In genomic region chr13:19836472-19836871, GRCh38 we compare ENCODE assay signal across 19 cellular contexts. TPM values are rescaled to one million over a fixed set of nuclear protein-coding genes. Genes with fewer than 3 reads are reported as not detected.
A peak's percentile ranks its signal among the peaks of the same experiment; 100 is the strongest.
DNase-seq lines count a peak whose midpoint lies in the region; ATAC-seq and TF ChIP-seq lines count a peak whose summit lies in the region.
"Had no signal": no experiment of that assay in that cellular context is flagged by ENCODE, and none has a peak within 500 bp of the region (broad histone marks: within the 10 kb centered on the region; RNA-seq: fewer than 3 reads in every experiment).

No MANE protein-coding gene starts in this region.

- TF ChIP-seq EP300 in upper lobe of left lung (IDR thresholded peaks at IDR 0.05), result no peak

- 91 to 100% methylated on average over 1 of the region's 1 CpG for WGBS in upper lobe of left lung, 2 donors

- TF ChIP-seq CTCF in upper lobe of left lung (IDR thresholded peaks at IDR 0.05), result no peak

- no peaks in the 10 kb centered on the region for H3K27me3 ChIP-seq in upper lobe of left lung
- H3K27me3 ChIP-seq: heart left ventricle, spleen, vagina had no signal

- H3K27ac ChIP-seq in upper lobe of left lung, result no peak overlapping the region
- H3K27ac ChIP-seq: heart left ventricle, psoas muscle, spleen, vagina had no signal

- no peak overlapping the region for H3K4me3 ChIP-seq in upper lobe of left lung
- H3K4me3 ChIP-seq: heart left ventricle, psoas muscle, spleen, vagina had no signal

- peak overlapping the region; percentile 7 for H3K27ac Mint-ChIP-seq in activated T-cell treated with anti-CD3 and anti-CD28 coated beads, Interleukin-2, amount 50 U/mL, for 24 hours
- peak overlapping the region; percentile 26 for H3K27ac Mint-ChIP-seq in stimulated activated effector memory CD8-positive, alpha-beta T cell treated with anti-CD3 and anti-CD28 coated beads, Interleukin-12 subunit alpha, Interleukin-12 subunit beta, amount 100 ng/mL, for 72 hours
- H3K27ac Mint-ChIP-seq: activated naive CD8-positive, alpha-beta T cell had no signal

- peaks cover 8% of the 10 kb centered on the region for H3K4me1 Mint-ChIP-seq in activated T-cell treated with anti-CD3 and anti-CD28 coated beads, Interleukin-2, amount 50 U/mL, for 24 hours (ENCODE audit: low read depth)
- H3K4me1 Mint-ChIP-seq in stimulated activated effector memory CD8-positive, alpha-beta T cell treated with anti-CD3 and anti-CD28 coated beads, Interleukin-12 subunit alpha, Interleukin-12 subunit beta, amount 100 ng/mL, for 72 hours, result peaks cover 6% of the 10 kb centered on the region

- H3K36me3 ChIP-seq in upper lobe of left lung, result peaks cover 9 to 71% (median 39%) of the 10 kb centered on the region in 4 donors

- peaks cover 73% of the 10 kb centered on the region for H3K36me3 Mint-ChIP-seq in activated T-cell treated with anti-CD3 and anti-CD28 coated beads, Interleukin-2, amount 50 U/mL, for 24 hours (ENCODE audit: low read depth)
- peaks cover 96% of the 10 kb centered on the region for H3K36me3 Mint-ChIP-seq in stimulated activated effector memory CD8-positive, alpha-beta T cell treated with anti-CD3 and anti-CD28 coated beads, Interleukin-12 subunit alpha, Interleukin-12 subunit beta, amount 100 ng/mL, for 72 hours

- H3K4me1 ChIP-seq in upper lobe of left lung, result no peaks in the 10 kb centered on the region
- H3K4me1 ChIP-seq: psoas muscle, spleen, vagina had no signal

- no peak for DNase-seq in activated T-cell treated with anti-CD3 and anti-CD28 coated beads, Interleukin-2, amount 50 U/mL, for 24 hours
- no peak for DNase-seq in activated T-cell treated with anti-CD3 and anti-CD28 coated beads, Interleukin-2, amount 50 U/mL, for 48 hours
- peak; percentile 2 for DNase-seq in RPMI7951 (ENCODE audit: low read depth)
- DNase-seq in stimulated activated effector memory CD8-positive, alpha-beta T cell treated with anti-CD3 and anti-CD28 coated beads, Interleukin-12 subunit alpha, Interleukin-12 subunit beta, amount 100 ng/mL, for 72 hours (ENCODE audit: low spot score in 2 of 2), result no peak
- no peak for DNase-seq in upper lobe of left lung
- DNase-seq in GM19240 (ENCODE audit: insufficient read length, low spot score), result no peak
- DNase-seq: activated T-cell treated with anti-CD3 and anti-CD28 coated beads, Interleukin-2, amount 50 U/mL, for 4 hours; C1 segment of cervical spinal cord; heart left ventricle; NCI-H1930; NCI-H345; psoas muscle; spleen; substantia nigra; SW 1271 had no signal

- H3K27me3 Mint-ChIP-seq in activated T-cell treated with anti-CD3 and anti-CD28 coated beads, Interleukin-2, amount 50 U/mL, for 24 hours, result no peaks in the 10 kb centered on the region
- H3K27me3 Mint-ChIP-seq: activated naive CD8-positive, alpha-beta T cell had no signal

- H3K9me3 ChIP-seq in upper lobe of left lung, result no peaks in the 10 kb centered on the region
- H3K9me3 ChIP-seq: heart left ventricle, psoas muscle, spleen, vagina had no signal

- no peaks in the 10 kb centered on the region for H3K9me3 Mint-ChIP-seq in activated T-cell treated with anti-CD3 and anti-CD28 coated beads, Interleukin-2, amount 50 U/mL, for 24 hours
- H3K9me3 Mint-ChIP-seq in stimulated activated effector memory CD8-positive, alpha-beta T cell treated with anti-CD3 and anti-CD28 coated beads, Interleukin-12 subunit alpha, Interleukin-12 subunit beta, amount 100 ng/mL, for 72 hours, result no peaks in the 10 kb centered on the region
- H3K9me3 Mint-ChIP-seq: activated T-cell treated with anti-CD3 and anti-CD28 coated beads, Interleukin-2, amount 50 U/mL, for 4 hours had no signal

- no peak for TF ChIP-seq POLR2A in upper lobe of left lung (IDR thresholded peaks at IDR 0.05)

- H3K4me3 Mint-ChIP-seq in activated T-cell treated with anti-CD3 and anti-CD28 coated beads, Interleukin-2, amount 50 U/mL, for 24 hours, result no peak overlapping the region
- H3K4me3 Mint-ChIP-seq in stimulated activated effector memory CD8-positive, alpha-beta T cell treated with anti-CD3 and anti-CD28 coated beads, Interleukin-12 subunit alpha, Interleukin-12 subunit beta, amount 100 ng/mL, for 72 hours, result no peak overlapping the region
- H3K4me3 Mint-ChIP-seq: activated naive CD8-positive, alpha-beta T cell; activated T-cell treated with anti-CD3 and anti-CD28 coated beads, Interleukin-2, amount 50 U/mL, for 4 hours had no signal

- ATAC-seq in esophagus mucosa (peak; percentile 55), HG02973 (IDR thresholded peaks at IDR 0.05; ENCODE audit: unreplicated experiment) (no peak), upper lobe of left lung (ENCODE audit: low FRiP score in 2 of 2) (no peak)
- peak; percentile 60 for ATAC-seq in stimulated activated effector memory CD8-positive, alpha-beta T cell treated with anti-CD3 and anti-CD28 coated beads, Interleukin-12 subunit alpha, Interleukin-12 subunit beta, amount 100 ng/mL, for 72 hours
- ATAC-seq: activated T-cell treated with anti-CD3 and anti-CD28 coated beads, Interleukin-2, amount 50 U/mL, for 4 hours; heart left ventricle; psoas muscle had no signal

RNA-seq across cellular contexts. Expression of gene ZMYM5, which starts 27.0 kb away (rescaled TPM):
- total RNA-seq in RPMI7951 (2014; rRNA removed; shearing (Covaris generic)), result 10.2 and 13.2 TPM in 2 replicates
- total RNA-seq in esophagus mucosa (10.7 TPM), upper lobe of left lung (10 to 100 TPM in 3 of 6 donors, 1 to 10 TPM in 3; 6.5 to 23.0 (median 10.4) TPM)

RNA-seq across cellular contexts. Expression of gene PSPC1, which starts 53.7 kb away (rescaled TPM):
- 28.5 and 29.9 TPM in 2 replicates for total RNA-seq in RPMI7951 (2014; rRNA removed; shearing (Covaris generic))
- total RNA-seq in esophagus mucosa, result 28.9 TPM
- 100 to 1,000 TPM in 2 of 6 donors, 10 to 100 TPM in 4; 38.0 to 265 (median 69.7) TPM for total RNA-seq in upper lobe of left lung

Comparison
In these comparisons a context has a peak if more than half of its experiments do, and no peak if none do; other contexts are left out.
1. ATAC-seq: peak in esophagus mucosa (single experiment) and stimulated activated effector memory CD8-positive, alpha-beta T cell treated with anti-CD3 and anti-CD28 coated beads, Interleukin-12 subunit alpha, Interleukin-12 subunit beta, amount 100 ng/mL, for 72 hours (single experiment); none in HG02973 (single experiment) and upper lobe of left lung (0 of 2).